Comparison of ENCODE assay signal across 10 cellular contexts in genomic region chr6:118801257-118801656, GRCh38.
A peak's percentile ranks its signal among the peaks of the same experiment; 100 is the strongest.
DNase-seq lines count a peak whose midpoint lies in the region; ATAC-seq and TF ChIP-seq lines count a peak whose summit lies in the region.
"Had no signal": no experiment of that assay in that cellular context is flagged by ENCODE, and none has a peak within 500 bp of the region (broad histone marks: within the 10 kb centered on the region; RNA-seq: fewer than 3 reads in every experiment).

No MANE protein-coding gene starts in this region.

- POLR2A ChIA-PET in CD4-positive, alpha-beta memory T cell (lab: Charles Lee; ENCODE audit: partially characterized antibody), result interaction anchor here (0.9 to 4.8 kb wide), 13 partner anchors 8 to 242 kb away, joined by 3 to 44 read pairs (median 8); partner anchors contain the start of genes ASF1A and CEP85L
- POLR2A ChIA-PET in CD8-positive, alpha-beta T cell (lab: Charles Lee), result interaction anchor here (1.0 to 2.0 kb wide), 4 partner anchors 93 to 242 kb away, joined by 3 to 12 read pairs (median 8); partner anchors contain the start of genes ASF1A and CEP85L

- CTCF ChIA-PET in CD4-positive, alpha-beta memory T cell (lab: Charles Lee; ENCODE audit: partially characterized antibody), result interaction anchor here (0.7 to 6.2 kb wide), 27 partner anchors 9 to 309 kb away, joined by 3 to 72 read pairs (median 5); partner anchors contain the start of gene ASF1A
- CTCF ChIA-PET in CD8-positive, alpha-beta T cell (lab: Charles Lee), result interaction anchor here (0.6 to 3.5 kb wide), 25 partner anchors 8 to 515 kb away, joined by 3 to 31 read pairs (median 5); no protein-coding TSS in a partner anchor

- no peak overlapping the region for H3K27ac ChIP-seq in CD4-positive, alpha-beta memory T cell (ENCODE audit: low read depth, low read length)
- no peak overlapping the region for H3K27ac ChIP-seq in CD8-positive, alpha-beta T cell (ENCODE audit: low read depth, low read length)
- H3K27ac ChIP-seq in left lung, result no peak overlapping the region
- H3K27ac ChIP-seq: SK-N-MC had no signal

- H3K4me3 ChIP-seq in CD4-positive, alpha-beta memory T cell (ENCODE audit: low read length in 2 of 2), result no peak overlapping the region
- no peak overlapping the region for H3K4me3 ChIP-seq in CD8-positive, alpha-beta T cell (ENCODE audit: low read depth, low read length)
- H3K4me3 ChIP-seq in left lung, result no peak overlapping the region
- H3K4me3 ChIP-seq: SK-N-MC had no signal

- peaks cover 7 to 12% of the 10 kb centered on the region in 2 donors for H3K36me3 Mint-ChIP-seq in CD4-positive, alpha-beta memory T cell
- H3K36me3 Mint-ChIP-seq in CD8-positive, alpha-beta T cell, result peaks cover 12% of the 10 kb centered on the region
- H3K36me3 Mint-ChIP-seq in T-helper 17 cell (ENCODE audit: low read depth) (peaks cover 2% of the 10 kb centered on the region), memory B cell (peaks cover 3% of the 10 kb centered on the region)
- H3K36me3 Mint-ChIP-seq in activated T-cell treated with anti-CD3 and anti-CD28 coated beads, Interleukin-2, amount 50 U/mL, for 72 hours (ENCODE audit: insufficient read depth in 2 of 2), result peaks cover 9 to 11% of the 10 kb centered on the region in 2 donors

- peak overlapping the region in 1 of 8 donors; percentile 55 for H3K4me3 Mint-ChIP-seq in CD4-positive, alpha-beta memory T cell
- no peak overlapping the region for H3K4me3 Mint-ChIP-seq in CD8-positive, alpha-beta T cell
- peak overlapping the region; percentile 49 for H3K4me3 Mint-ChIP-seq in T-helper 17 cell
- peak overlapping the region; percentile 32 for H3K4me3 Mint-ChIP-seq in memory B cell
- peak overlapping the region in 1 of 2 donors; percentile 22 for H3K4me3 Mint-ChIP-seq in activated T-cell treated with anti-CD3 and anti-CD28 coated beads, Interleukin-2, amount 50 U/mL, for 72 hours
- H3K4me3 Mint-ChIP-seq: CD14-positive monocyte had no signal

- TF ChIP-seq CTCF in CD8-positive, alpha-beta T cell (IDR thresholded peaks at IDR 0.05), result no peak
- TF ChIP-seq CTCF in left lung (IDR thresholded peaks at IDR 0.05), result no peak

- H3K36me3 ChIP-seq in CD4-positive, alpha-beta memory T cell (ENCODE audit: insufficient read depth, low read length), result no peaks in the 10 kb centered on the region
- H3K36me3 ChIP-seq in CD8-positive, alpha-beta T cell (ENCODE audit: insufficient read depth, low read length), result no peaks in the 10 kb centered on the region
- no peaks in the 10 kb centered on the region for H3K36me3 ChIP-seq in left lung

- peaks cover 0 to 16% (median 11%) of the 10 kb centered on the region in 8 donors for H3K9me3 Mint-ChIP-seq in CD4-positive, alpha-beta memory T cell
- H3K9me3 Mint-ChIP-seq in CD8-positive, alpha-beta T cell, result peaks cover 8% of the 10 kb centered on the region
- peaks cover 1% of the 10 kb centered on the region for H3K9me3 Mint-ChIP-seq in memory B cell
- H3K9me3 Mint-ChIP-seq in activated T-cell treated with anti-CD3 and anti-CD28 coated beads, Interleukin-2, amount 50 U/mL, for 72 hours, result peaks cover 0 to 7% of the 10 kb centered on the region in 2 donors

- intact Hi-C loops in CD4-positive, alpha-beta memory T cell (cut with micrococcal nuclease), result loop anchor here (2.0 to 5.0 kb wide), 2 partner anchors 34 to 104 kb away; no protein-coding TSS in a partner anchor
- intact Hi-C loops in CD8-positive, alpha-beta T cell (cut with DNase I, micrococcal nuclease), result loop anchor here (2.0 to 10.0 kb wide), 8 partner anchors 26 to 516 kb away; partner anchors contain the start of gene CEP85L (in 1 of the 2)
- intact Hi-C loops in left lung (cut with DNase I), result no loop called here

- peaks cover 23 to 45% (median 32%) of the 10 kb centered on the region in 4 donors for H3K4me1 Mint-ChIP-seq in CD4-positive, alpha-beta memory T cell
- H3K4me1 Mint-ChIP-seq in CD8-positive, alpha-beta T cell (ENCODE audit: low read depth), result peaks cover 34% of the 10 kb centered on the region
- peaks cover 20% of the 10 kb centered on the region for H3K4me1 Mint-ChIP-seq in T-helper 17 cell
- H3K4me1 Mint-ChIP-seq in memory B cell, result peaks cover 16% of the 10 kb centered on the region
- H3K4me1 Mint-ChIP-seq in activated T-cell treated with anti-CD3 and anti-CD28 coated beads, Interleukin-2, amount 50 U/mL, for 72 hours (ENCODE audit: low read depth), result peaks cover 28% of the 10 kb centered on the region

- H3K27ac Mint-ChIP-seq in CD4-positive, alpha-beta memory T cell, result peak overlapping the region in 6 of 7 donors; percentile 41 to 96 (median 78)
- H3K27ac Mint-ChIP-seq in CD8-positive, alpha-beta T cell, result peak overlapping the region; percentile 94
- no peak overlapping the region for H3K27ac Mint-ChIP-seq in T-helper 17 cell
- H3K27ac Mint-ChIP-seq in memory B cell, result no peak overlapping the region
- no peak overlapping the region for H3K27ac Mint-ChIP-seq in activated T-cell treated with anti-CD3 and anti-CD28 coated beads, Interleukin-2, amount 50 U/mL, for 72 hours
- H3K27ac Mint-ChIP-seq: CD14-positive monocyte had no signal

- H3K9me3 ChIP-seq in CD4-positive, alpha-beta memory T cell (ENCODE audit: control insufficient read depth in 1 of 2, low read length in 2 of 2), result no peaks in the 10 kb centered on the region
- H3K9me3 ChIP-seq in CD8-positive, alpha-beta T cell (ENCODE audit: low read length), result peaks cover 1% of the 10 kb centered on the region
- H3K9me3 ChIP-seq in T-helper 17 cell (ENCODE audit: control insufficient read depth, low read length, poor library complexity, severe bottlenecking), result no peaks in the 10 kb centered on the region
- no peaks in the 10 kb centered on the region for H3K9me3 ChIP-seq in left lung
- H3K9me3 ChIP-seq: Caco-2 had no signal

- peaks cover 23% of the 10 kb centered on the region for H3K4me1 ChIP-seq in CD4-positive, alpha-beta memory T cell (ENCODE audit: insufficient read depth, low read length)
- H3K4me1 ChIP-seq in CD8-positive, alpha-beta T cell (ENCODE audit: insufficient read depth, low read length), result peaks cover 17% of the 10 kb centered on the region
- H3K4me1 ChIP-seq in left lung, result peaks cover 0 to 10% of the 10 kb centered on the region in 2 donors

- H3K27me3 Mint-ChIP-seq in CD4-positive, alpha-beta memory T cell, result no peaks in the 10 kb centered on the region
- H3K27me3 Mint-ChIP-seq in CD8-positive, alpha-beta T cell (ENCODE audit: low read depth), result no peaks in the 10 kb centered on the region
- H3K27me3 Mint-ChIP-seq in T-helper 17 cell (no peaks in the 10 kb centered on the region), memory B cell (no peaks in the 10 kb centered on the region)
- no peaks in the 10 kb centered on the region for H3K27me3 Mint-ChIP-seq in activated T-cell treated with anti-CD3 and anti-CD28 coated beads, Interleukin-2, amount 50 U/mL, for 72 hours (ENCODE audit: low read depth)

- H3K27me3 ChIP-seq in CD4-positive, alpha-beta memory T cell (ENCODE audit: insufficient read depth, low read length), result no peaks in the 10 kb centered on the region
- H3K27me3 ChIP-seq in CD8-positive, alpha-beta T cell (ENCODE audit: insufficient read depth, low read length), result no peaks in the 10 kb centered on the region
- H3K27me3 ChIP-seq in left lung, result no peaks in the 10 kb centered on the region

- DNase-seq in CD4-positive, alpha-beta memory T cell, result no peak
- DNase-seq in CD8-positive, alpha-beta T cell, result no peak
- DNase-seq in T-helper 17 cell (no peak), memory B cell (ENCODE audit: low spot score in 2 of 2) (no peak), Kasumi-1 (lab: John Stamatoyannopoulos, UW) (no peak), left lung (no peak)
- DNase-seq in activated T-cell treated with anti-CD3 and anti-CD28 coated beads, Interleukin-2, amount 50 U/mL, for 72 hours, result no peak

- ATAC-seq in CD8-positive, alpha-beta T cell, result no peak
- ATAC-seq in T-helper 17 cell (no peak), memory B cell (ENCODE audit: low read depth) (no peak), left lung (no peak)
- no peak for ATAC-seq in activated T-cell treated with anti-CD3 and anti-CD28 coated beads, Interleukin-2, amount 50 U/mL, for 72 hours (replicated peaks in 1 of 2)

Comparison
In these comparisons a context has a peak if more than half of its experiments do, and no peak if none do; other contexts are left out.
1. H3K27ac Mint-ChIP-seq: peak in CD4-positive, alpha-beta memory T cell (6 of 7) and CD8-positive, alpha-beta T cell (single experiment); none in T-helper 17 cell (single experiment), memory B cell (single experiment) and activated T-cell treated with anti-CD3 and anti-CD28 coated beads, Interleukin-2, amount 50 U/mL, for 72 hours (single experiment).
2. intact Hi-C loops: an anchor here in CD4-positive, alpha-beta memory T cell (2.0 to 5.0 kb wide) and CD8-positive, alpha-beta T cell (2.0 to 10.0 kb wide); none called in left lung.